In the genomic region with DNA sequence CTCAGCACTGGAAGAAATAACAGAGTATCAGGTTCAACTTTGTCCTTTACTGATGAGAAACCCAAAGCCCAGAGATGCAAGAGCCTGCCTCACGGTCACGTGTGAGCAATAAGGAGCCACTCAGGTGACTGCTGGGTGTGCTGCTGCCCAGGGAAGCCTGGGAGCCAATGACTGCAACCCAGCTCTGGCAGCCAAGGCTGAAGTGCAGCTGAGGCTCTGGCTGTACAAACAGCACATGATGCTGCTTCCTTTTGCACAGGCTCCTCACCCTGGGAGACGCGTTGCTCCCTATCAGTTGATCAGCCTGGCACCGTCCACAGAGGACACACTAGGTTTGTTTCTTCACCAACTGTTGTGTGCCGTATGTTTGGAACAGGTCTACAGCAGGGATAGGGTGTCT, we compare ENCODE assay signal across 17 cellular contexts.
DNase-seq lines count a peak whose midpoint lies in the region; ATAC-seq, FAIRE-seq and TF ChIP-seq lines count a peak whose summit lies in the region.
"Had no signal": no experiment of that assay in that cellular context is flagged by ENCODE, and none has a peak within 500 bp of the region (broad histone marks: within the 10 kb centered on the region; RNA-seq: fewer than 3 reads in every experiment).

No MANE protein-coding gene starts in this region.

- no peak overlapping the region for H3K14ac ChIP-seq in H1 (ENCODE audit: insufficient read length)

- no peaks in the 10 kb centered on the region for H4K20me1 ChIP-seq in H1 (replicated peaks in 1 of 2; ENCODE audit: control insufficient read depth in 1 of 2, insufficient read depth in 2 of 2, low read length in 2 of 2)

- no peak overlapping the region for H2BK120ac ChIP-seq in H1 (replicated peaks; ENCODE audit: low read depth, low read length)

- H2AFZ ChIP-seq in H1 (ENCODE audit: low read length): peak overlapping the region; percentile 22; the same call in 1 of the 2 replicates

- no peak overlapping the region for H2AK5ac ChIP-seq in H1 (ENCODE audit: low read depth, low read length)

- H3K23me2 ChIP-seq in H1 (ENCODE audit: low read depth, low read length): no peaks in the 10 kb centered on the region

- no peak for FAIRE-seq in H1 (lab: Jason Lieb, UNC)

- H3K9ac ChIP-seq in H1 (replicated peaks in 1 of 4; ENCODE audit: extremely low read depth in 1 of 4, low read depth in 3 of 4, low read length in 3 of 4): no peak overlapping the region
- H3K9ac ChIP-seq: KMS-11 had no signal

- peaks cover 16 to 23% of the 10 kb centered on the region in 2 donors for H3K27me3 Mint-ChIP-seq in stimulated activated naive B cell treated with anti-CD40 and anti-IgM and Interleukin-4, amounts not matched to agents 10 μg/mL and 1 μg/mL and 100 μg/mL, for 72 hours

- no peak overlapping the region for H2BK15ac ChIP-seq in H1 (ENCODE audit: low read length)

- no peak for TF ChIP-seq POLR2A in H1 (IDR thresholded peaks at IDR 0.05; ENCODE audit: control extremely low read depth in 1 of 2, low read depth in 2 of 2, low read length in 2 of 2)

- 87% methylated on average over 6 of the region's 6 CpGs; no CpG with 5 or more reads in 1 of the 2 experiments for WGBS in H1 (ENCODE audit: extremely low coverage in 1 of 2, insufficient coverage in 1 of 2, insufficient read length in 1 of 2, insufficient replicate concordance in 2 of 2, low coverage in 1 of 2, low lambda C conversion rate in 2 of 2, missing lambda C conversion rate in 1 of 2), 2 experiments

- H2BK12ac ChIP-seq in H1 (ENCODE audit: low read depth, low read length): no peak overlapping the region

- H2BK20ac ChIP-seq in H1 (ENCODE audit: low read length): no peak overlapping the region

- no peak overlapping the region for H4K8ac ChIP-seq in H1 (ENCODE audit: extremely low read depth, insufficient read depth, low read length)

- H2BK5ac ChIP-seq in H1 (ENCODE audit: low read depth, low read length): no peak overlapping the region

- DNase-seq in DMS53 treated with DMSO at 0.1 percent for 48 hours (lab: John Stamatoyannopoulos, UW; ENCODE audit: unreplicated experiment) (peak; percentile 56), NCI-H2171 (lab: John Stamatoyannopoulos, UW) (peak; percentile 77), H1 (ENCODE audit: low read depth in 1 of 2, low spot score in 2 of 2) (no peak), posterior cingulate gyrus (peak; percentile 25 to 89 (median 42)), T1000 (lab: John Stamatoyannopoulos, UW) (no peak), cerebellar nuclear complex (lab: John Stamatoyannopoulos, UW) (no peak)
- DNase-seq in stimulated activated naive B cell treated with anti-CD40 and anti-IgM and Interleukin-4, amounts not matched to agents 10 μg/mL and 1 μg/mL and 100 μg/mL, for 72 hours: no peak
- DNase-seq: activated CD4-positive, alpha-beta T cell treated with anti-CD3 and anti-CD28 coated beads for 36 hours; activated gamma-delta T cell; effector memory CD8-positive, alpha-beta T cell; immature natural killer cell; NCI-H1048; NCI-H446; right cardiac atrium; RPMI8226 had no signal

- H3K27ac Mint-ChIP-seq in stimulated activated naive B cell treated with anti-CD40 and anti-IgM and Interleukin-4, amounts not matched to agents 10 μg/mL and 1 μg/mL and 100 μg/mL, for 72 hours: no peak overlapping the region
- H3K27ac Mint-ChIP-seq: activated CD4-positive, alpha-beta T cell treated with anti-CD3 and anti-CD28 coated beads for 36 hours; effector memory CD8-positive, alpha-beta T cell; immature natural killer cell had no signal

- no peak overlapping the region for H3K23ac ChIP-seq in H1 (ENCODE audit: insufficient read length)

- no peak overlapping the region for H3K4me3 Mint-ChIP-seq in stimulated activated naive B cell treated with anti-CD40 and anti-IgM and Interleukin-4, amounts not matched to agents 10 μg/mL and 1 μg/mL and 100 μg/mL, for 72 hours
- H3K4me3 Mint-ChIP-seq: activated CD4-positive, alpha-beta T cell treated with anti-CD3 and anti-CD28 coated beads for 36 hours; effector memory CD8-positive, alpha-beta T cell; immature natural killer cell had no signal

- no peak overlapping the region for H4K91ac ChIP-seq in H1 (replicated peaks; ENCODE audit: insufficient read length, low read length)

- POLR2A ChIA-PET in H1 (lab: Charles Lee; ENCODE audit: partially characterized antibody): no interaction called here

- TF ChIP-seq EP300 in H1 (IDR thresholded peaks at IDR 0.05; ENCODE audit: borderline replicate concordance in 1 of 2, low read depth in 2 of 2, low read length in 2 of 2): no peak

- CTCF ChIA-PET in H1 (lab: Charles Lee; ENCODE audit: partially characterized antibody): interaction anchor here (1.3 to 1.5 kb wide), 2 partner anchors 50 to 99 kb away, joined by 3 to 4 read pairs; no protein-coding TSS in a partner anchor

- ATAC-seq in stimulated activated naive B cell treated with anti-CD40 and anti-IgM and Interleukin-4, amounts not matched to agents 10 μg/mL and 1 μg/mL and 100 μg/mL, for 72 hours (replicated peaks): no peak
- ATAC-seq: activated CD4-positive, alpha-beta T cell treated with anti-CD3 and anti-CD28 coated beads for 36 hours; effector memory CD8-positive, alpha-beta T cell; right cardiac atrium had no signal

- no peak for TF ChIP-seq CTCF in H1 (IDR thresholded peaks at IDR 0.05; ENCODE audit: control extremely low read depth in 1 of 3, insufficient read depth in 1 of 3, low read depth in 1 of 3, low read length in 3 of 3)

- peaks cover 0 to 5% of the 10 kb centered on the region in 2 experiments; a peak in 1 of 4 replicates for H3K9me3 ChIP-seq in H1 (ENCODE audit: insufficient read depth in 2 of 2, low read depth in 1 of 2, low read length in 1 of 2)

- intact Hi-C loops in posterior cingulate gyrus (cut with DNase I): no loop called here

- H3K27ac ChIP-seq in H1 (ENCODE audit: low read depth, low read length): no peak overlapping the region
- H3K27ac ChIP-seq: KMS-11, thoracic aorta had no signal

- no peak overlapping the region for H3K18ac ChIP-seq in H1 (ENCODE audit: extremely low read depth, low read length)

- no peaks in the 10 kb centered on the region; a peak in 1 of 7 replicates for H3K4me1 ChIP-seq in H1 (replicated peaks in 1 of 4; ENCODE audit: control insufficient read depth in 3 of 4, insufficient read depth in 4 of 4, low read length in 3 of 4)

- no peak overlapping the region for H3K4me2 ChIP-seq in H1 (ENCODE audit: insufficient read depth in 1 of 2, low read depth in 2 of 2, low read length in 2 of 2)
- H3K4me2 ChIP-seq: KMS-11 had no signal

- H3K79me1 ChIP-seq in H1 (ENCODE audit: low read depth, low read length): no peaks in the 10 kb centered on the region

- H3K36me3 ChIP-seq in H1 (ENCODE audit: control insufficient read depth in 2 of 4, insufficient read depth in 4 of 4, low read length in 3 of 4): no peaks in the 10 kb centered on the region
- H3K36me3 ChIP-seq: thoracic aorta had no signal

- H3K9me3 Mint-ChIP-seq in stimulated activated naive B cell treated with anti-CD40 and anti-IgM and Interleukin-4, amounts not matched to agents 10 μg/mL and 1 μg/mL and 100 μg/mL, for 72 hours: peaks cover 8 to 12% of the 10 kb centered on the region in 2 donors

- H3K36me3 Mint-ChIP-seq in stimulated activated naive B cell treated with anti-CD40 and anti-IgM and Interleukin-4, amounts not matched to agents 10 μg/mL and 1 μg/mL and 100 μg/mL, for 72 hours: peaks cover 0 to 8% of the 10 kb centered on the region in 2 donors

- no peaks in the 10 kb centered on the region for H3K4me1 Mint-ChIP-seq in stimulated activated naive B cell treated with anti-CD40 and anti-IgM and Interleukin-4, amounts not matched to agents 10 μg/mL and 1 μg/mL and 100 μg/mL, for 72 hours
- H3K4me1 Mint-ChIP-seq: activated CD4-positive, alpha-beta T cell treated with anti-CD3 and anti-CD28 coated beads for 36 hours; immature natural killer cell had no signal

- H3K4me3 ChIP-seq in H1 (ENCODE audit: extremely low read depth in 1 of 4, insufficient read depth in 2 of 4, low read depth in 3 of 4, low read length in 4 of 4): no peak overlapping the region
- H3K4me3 ChIP-seq: thoracic aorta had no signal

- H3K56ac ChIP-seq in H1 (replicated peaks; ENCODE audit: insufficient read length, low read depth, low read length): no peak overlapping the region

- H4K5ac ChIP-seq in H1 (ENCODE audit: insufficient read length, low read depth, low read length): no peak overlapping the region

- H3K4ac ChIP-seq in H1 (replicated peaks; ENCODE audit: insufficient read length, low read depth, low read length): no peak overlapping the region

- H3K27me3 ChIP-seq in H1 (replicated peaks in 1 of 4; ENCODE audit: control insufficient read depth in 3 of 4, extremely low read depth in 1 of 4, insufficient read depth in 3 of 4, low read length in 3 of 4): no peaks in the 10 kb centered on the region; a peak in 2 of 7 replicates

- H3K79me2 ChIP-seq in H1 (ENCODE audit: control insufficient read depth in 1 of 2, insufficient read depth in 2 of 2, low read length in 2 of 2): no peaks in the 10 kb centered on the region

- TF ChIP-seq RAD21 in H1 (IDR thresholded peaks at IDR 0.05 in 1 of 2, conservative IDR thresholded peaks at IDR 0.05 in 1 of 2; ENCODE audit: low read depth in 2 of 2, low read length in 2 of 2): no peak

TF ChIP-seq in H1, 55 proteins besides CTCF, POLR2A, EP300 and RAD21:
- TF ChIP-seq POLR2AphosphoS5 (IDR thresholded peaks at IDR 0.05; ENCODE audit: low read depth, low read length) (no peak), SRF (IDR thresholded peaks at IDR 0.05; ENCODE audit: low read depth, low read length) (no peak), SP4 (IDR thresholded peaks at IDR 0.05; ENCODE audit: low read length) (no peak), RBBP5 (IDR thresholded peaks at IDR 0.05; ENCODE audit: borderline replicate concordance, low read depth, low read length) (no peak), NANOG (IDR thresholded peaks at IDR 0.05; ENCODE audit: insufficient read depth, low read depth, low read length, poor library complexity, severe bottlenecking) (no peak), HDAC2 (IDR thresholded peaks at IDR 0.05; ENCODE audit: borderline replicate concordance in 1 of 2, low read depth in 2 of 2, low read length in 2 of 2) (no peak), CBX5 (IDR thresholded peaks at IDR 0.05; ENCODE audit: low read depth, low read length) (no peak), CTBP2 (IDR thresholded peaks at IDR 0.05; ENCODE audit: borderline replicate concordance, insufficient read depth, insufficient read length, low read length) (no peak), CREB1 (IDR thresholded peaks at IDR 0.05) (no peak), YY1 (IDR thresholded peaks at IDR 0.05; ENCODE audit: low read depth, low read length) (no peak), ASH2L (IDR thresholded peaks at IDR 0.05; ENCODE audit: low read length) (no peak), CEBPB (IDR thresholded peaks at IDR 0.05; ENCODE audit: low read depth, low read length) (no peak), CHD2 (IDR thresholded peaks at IDR 0.05; ENCODE audit: low read length) (no peak), ZNF274 (IDR thresholded peaks at IDR 0.05; ENCODE audit: borderline replicate concordance, extremely low read depth, low read length) (no peak), JUN (IDR thresholded peaks at IDR 0.05; ENCODE audit: low read depth, low read length) (no peak)

Comparison
In these comparisons a context has a peak if more than half of its experiments do, and no peak if none do; other contexts are left out.
1. DNase-seq: peak in DMS53 treated with DMSO at 0.1 percent for 48 hours (single experiment), NCI-H2171 (single experiment) and posterior cingulate gyrus (10 of 10); none in H1 (0 of 2), stimulated activated naive B cell treated with anti-CD40 and anti-IgM and Interleukin-4, amounts not matched to agents 10 μg/mL and 1 μg/mL and 100 μg/mL, for 72 hours (single experiment), T1000 (single experiment) and cerebellar nuclear complex (0 of 2).